9 cellular contexts compared by ENCODE assay signal in genomic region chr16:49350265-49351103, GRCh38. TPM values are rescaled to one million over a fixed set of nuclear protein-coding genes. Genes with fewer than 3 reads are reported as not detected.
DNase-seq lines count a peak whose midpoint lies in the region; ATAC-seq and TF ChIP-seq lines count a peak whose summit lies in the region.
"Had no signal": no experiment of that assay in that cellular context is flagged by ENCODE, and none has a peak within 500 bp of the region (broad histone marks: within the 10 kb centered on the region; RNA-seq: fewer than 3 reads in every experiment).

No MANE protein-coding gene starts in this region.

- H3K27ac ChIP-seq in CD8-positive, alpha-beta T cell (ENCODE audit: low read depth, low read length): no peak overlapping the region

- CTCF ChIA-PET in CD8-positive, alpha-beta T cell (lab: Charles Lee): interaction anchor here (0.9 to 1.7 kb wide), 4 partner anchors 9 to 653 kb away, joined by 3 to 7 read pairs (median 5); no protein-coding TSS in a partner anchor

- DNase-seq in CD8-positive, alpha-beta T cell: peak in 5 of 7 experiments; percentile 7 to 38 (median 27)
- peak; percentile 67 for DNase-seq in GM20000 (ENCODE audit: low spot score)
- peak; percentile 50 for DNase-seq in NCI-H460 (ENCODE audit: extremely low read depth, low read depth)
- DNase-seq in activated T-cell treated with anti-CD3 and anti-CD28 coated beads for 4 hours: peak; percentile 23
- DNase-seq in fibroblast of villous mesenchyme (ENCODE audit: low read depth): peak; percentile 19
- peak; percentile 5 for DNase-seq in non-pigmented ciliary epithelial cell (ENCODE audit: low read depth)
- peak; percentile 70 for DNase-seq in ureter (ENCODE audit: low spot score)

- no peak overlapping the region for H3K27ac Mint-ChIP-seq in CD8-positive, alpha-beta T cell

- no peaks in the 10 kb centered on the region for H3K36me3 Mint-ChIP-seq in CD8-positive, alpha-beta T cell

- peak; percentile 20 for TF ChIP-seq CTCF in CD8-positive, alpha-beta T cell (IDR thresholded peaks at IDR 0.05)
- peak; percentile 77 for TF ChIP-seq CTCF in GM20000 (IDR thresholded peaks at IDR 0.05; ENCODE audit: extremely low read depth, missing control alignments)
- peak; percentile 80 for TF ChIP-seq CTCF in fibroblast of villous mesenchyme (IDR thresholded peaks at IDR 0.05; ENCODE audit: insufficient read depth, low read depth, low read length)

- peaks cover 23% of the 10 kb centered on the region for H3K27me3 Mint-ChIP-seq in CD8-positive, alpha-beta T cell (ENCODE audit: low read depth)

- POLR2A ChIA-PET in CD8-positive, alpha-beta T cell (lab: Charles Lee): no interaction called here

- intact Hi-C loops in CD8-positive, alpha-beta T cell (cut with DNase I, micrococcal nuclease): loop anchor here in 1 of 2 experiments (5.0 kb wide), 1 partner anchor 663 kb away; no protein-coding TSS in a partner anchor

- H3K4me3 ChIP-seq in CD8-positive, alpha-beta T cell (ENCODE audit: low read depth, low read length): no peak overlapping the region
- no peak overlapping the region for H3K4me3 ChIP-seq in fibroblast of villous mesenchyme (ENCODE audit: low read depth, low read length)

- H3K4me1 Mint-ChIP-seq in CD8-positive, alpha-beta T cell (ENCODE audit: low read depth): no peaks in the 10 kb centered on the region

- ATAC-seq in CD8-positive, alpha-beta T cell: no peak
- ATAC-seq in HG03175 (IDR thresholded peaks at IDR 0.05; ENCODE audit: unreplicated experiment): no peak

- no peaks in the 10 kb centered on the region for H3K4me1 ChIP-seq in CD8-positive, alpha-beta T cell (ENCODE audit: insufficient read depth, low read length)

- no peaks in the 10 kb centered on the region for H3K9me3 ChIP-seq in CD8-positive, alpha-beta T cell (ENCODE audit: low read length)

- no peak overlapping the region for H3K4me3 Mint-ChIP-seq in CD8-positive, alpha-beta T cell

- H3K36me3 ChIP-seq in CD8-positive, alpha-beta T cell (ENCODE audit: insufficient read depth, low read length): no peaks in the 10 kb centered on the region

- H3K27me3 ChIP-seq in CD8-positive, alpha-beta T cell (ENCODE audit: insufficient read depth, low read length): no peaks in the 10 kb centered on the region

- H3K9me3 Mint-ChIP-seq in CD8-positive, alpha-beta T cell: no peaks in the 10 kb centered on the region

RNA-seq across cellular contexts. Expression of gene C16orf78, which starts 23.1 kb away (rescaled TPM):
- not detected for total RNA-seq in CD8-positive, alpha-beta T cell
- total RNA-seq in NCI-H460 (2014; rRNA removed; shearing (Covaris generic)): not detected in 2 replicates
- not detected in 2 replicates for polyA plus RNA-seq in NCI-H460 (2014; cell fraction: nucleus; rRNA removed)
- total RNA-seq in fibroblast of villous mesenchyme: not detected in 2 replicates
- total RNA-seq in ureter: not detected
- total RNA-seq: skeletal muscle tissue had no signal

Comparison
In these comparisons a context has a peak if more than half of its experiments do, and no peak if none do; other contexts are left out.
1. DNase-seq: peak in every context shown above with its lines; median percentile 70 in ureter; 67 in GM20000; 50 in NCI-H460; 27 in CD8-positive, alpha-beta T cell; 23 in activated T-cell treated with anti-CD3 and anti-CD28 coated beads for 4 hours; 19 in fibroblast of villous mesenchyme; 5 in non-pigmented ciliary epithelial cell.
2. CTCF ChIP-seq: peak in every context shown above with its lines; median percentile 80 in fibroblast of villous mesenchyme; 77 in GM20000; 20 in CD8-positive, alpha-beta T cell.